Comparison of ENCODE assay signal across 7 cellular contexts in genomic region chr2:11179196-11179595, GRCh38.
"Had no signal": no experiment of that assay in that cellular context is flagged by ENCODE, and none has a peak within 500 bp of the region (broad histone marks: within the 10 kb centered on the region; RNA-seq: fewer than 3 reads in every experiment).

No MANE protein-coding gene starts in this region.

- H3K27ac Mint-ChIP-seq: H9 had no signal

- H3K4me3 ChIP-seq: GM23248 had no signal

- FAIRE-seq: H1 had no signal

- H3K9ac ChIP-seq: GM23248, KMS-11 had no signal

- H3K27ac ChIP-seq: GM23248, HL-60, KMS-11 had no signal

- H2AFZ ChIP-seq: GM23248 had no signal

- DNase-seq: H9, HCEC 1CT, KBM-7 had no signal

- H3K4me3 Mint-ChIP-seq: H9 had no signal

- H3K9me3 Mint-ChIP-seq: H9 had no signal

- H3K4me2 ChIP-seq: KMS-11 had no signal
